ENCODE assay signal across 14 cellular contexts in genomic region chr22:44683881-44684280, GRCh38. TPM values are rescaled to one million over a fixed set of nuclear protein-coding genes. Genes with fewer than 3 reads are reported as not detected.
DNase-seq lines count a peak whose midpoint lies in the region; ATAC-seq, FAIRE-seq and TF ChIP-seq lines count a peak whose summit lies in the region.
"Had no signal": no experiment of that assay in that cellular context is flagged by ENCODE, and none has a peak within 500 bp of the region (broad histone marks: within the 10 kb centered on the region; RNA-seq: fewer than 3 reads in every experiment).

No MANE protein-coding gene starts in this region.

- TF ChIP-seq CTCF in HepG2 (CRISPR knock-in tag; IDR thresholded peaks at IDR 0.05), result no peak
- no peak for TF ChIP-seq CTCF in right lobe of liver (IDR thresholded peaks at IDR 0.05)
- no peak for TF ChIP-seq CTCF in Loucy (conservative IDR thresholded peaks at IDR 0.05; ENCODE audit: low read length)
- TF ChIP-seq CTCF in hepatocyte (IDR thresholded peaks at IDR 0.05; ENCODE audit: poor library complexity), result no peak
- no peak for TF ChIP-seq CTCF in vagina (IDR thresholded peaks at IDR 0.05)
- TF ChIP-seq CTCF in body of pancreas (IDR thresholded peaks at IDR 0.05), result no peak

- TF ChIP-seq POLR2A in HepG2 (IDR thresholded peaks at IDR 0.05; ENCODE audit: insufficient read depth in 1 of 2, low read depth in 2 of 2, low read length in 2 of 2) (no peak), right lobe of liver (IDR thresholded peaks at IDR 0.05) (no peak), vagina (IDR thresholded peaks at IDR 0.05) (no peak), body of pancreas (IDR thresholded peaks at IDR 0.05) (no peak)

- in situ Hi-C loops in HepG2 (cut with HindIII; ENCODE audit: extremely low pct_ligation_motif_present, low pct_unique_long_range_greater_than_20kb), result no loop called here

- H3K27me3 ChIP-seq in HepG2 (ENCODE audit: control insufficient read depth in 1 of 2, insufficient read depth in 2 of 2, low read length in 2 of 2) (no peaks in the 10 kb centered on the region; a peak in 1 of 5 replicates), right lobe of liver (no peaks in the 10 kb centered on the region), Loucy (ENCODE audit: insufficient read depth, low read length, poor library complexity, severe bottlenecking) (no peaks in the 10 kb centered on the region), hepatocyte (no peaks in the 10 kb centered on the region), vagina (no peaks in the 10 kb centered on the region), body of pancreas (no peaks in the 10 kb centered on the region)

- H3K4me2 ChIP-seq in HepG2 (ENCODE audit: low read depth, low read length), result no peak overlapping the region
- peak overlapping the region; percentile 64 for H3K4me2 ChIP-seq in Loucy (ENCODE audit: low read depth, low read length, poor library complexity, severe bottlenecking)
- no peak overlapping the region for H3K4me2 ChIP-seq in hepatocyte

- no peak overlapping the region for H3K4me3 ChIP-seq in HepG2 (replicated peaks in 1 of 3; ENCODE audit: insufficient read depth in 1 of 3, low read depth in 2 of 3, low read length in 3 of 3)
- no peak overlapping the region for H3K4me3 ChIP-seq in right lobe of liver
- no peak overlapping the region for H3K4me3 ChIP-seq in Loucy (ENCODE audit: low read length, poor library complexity, severe bottlenecking)
- no peak overlapping the region for H3K4me3 ChIP-seq in hepatocyte
- H3K4me3 ChIP-seq in vagina, result no peak overlapping the region
- H3K4me3 ChIP-seq in body of pancreas, result no peak overlapping the region
- H3K4me3 ChIP-seq: skin epidermis, thoracic aorta had no signal

- H3K36me3 ChIP-seq in HepG2 (replicated peaks in 1 of 2; ENCODE audit: control insufficient read depth in 1 of 2, insufficient read depth in 2 of 2, low read length in 2 of 2) (peaks cover 0 to 7% of the 10 kb centered on the region in 2 experiments; a peak in 2 of 5 replicates), right lobe of liver (no peaks in the 10 kb centered on the region), Loucy (ENCODE audit: insufficient read depth, low read length) (no peaks in the 10 kb centered on the region), hepatocyte (replicated peaks; ENCODE audit: insufficient read depth, low read depth) (no peaks in the 10 kb centered on the region), vagina (no peaks in the 10 kb centered on the region), body of pancreas (replicated peaks in 1 of 2; ENCODE audit: insufficient read depth in 1 of 2, low read depth in 2 of 2) (no peaks in the 10 kb centered on the region)
- H3K36me3 ChIP-seq: thoracic aorta had no signal

- H3K79me2 ChIP-seq in HepG2 (ENCODE audit: insufficient read depth, low read length), result peaks cover 45% of the 10 kb centered on the region
- peaks cover 26% of the 10 kb centered on the region; the same call in 1 of the 2 replicates for H3K79me2 ChIP-seq in Loucy (ENCODE audit: insufficient read depth, low read length)
- H3K79me2 ChIP-seq in hepatocyte, result peaks cover 65% of the 10 kb centered on the region

- intact Hi-C loops in HepG2 (cut with micrococcal nuclease; ENCODE audit: unreplicated experiment), result no loop called here
- intact Hi-C loops in right lobe of liver (cut with DNase I), result no loop called here
- intact Hi-C loops in vagina (cut with DNase I), result no loop called here
- intact Hi-C loops in body of pancreas (cut with DNase I), result no loop called here

- CTCF ChIA-PET in HepG2 (lab: Yijun Ruan, JAX; ENCODE audit: low intra/inter-chr PET ratio, low total read pairs), result interaction anchor here (0.7 to 1.5 kb wide), 4 partner anchors 14 to 57 kb away, joined by 3 to 10 read pairs (median 4); no protein-coding TSS in a partner anchor

- H3K27ac ChIP-seq in HepG2 (ENCODE audit: extremely low read length, insufficient read depth, low read length) (peak overlapping the region; percentile 19), right lobe of liver (no peak overlapping the region), hepatocyte (peak overlapping the region; percentile 79), vagina (peak overlapping the region; percentile 59), body of pancreas (no peak overlapping the region)
- H3K27ac ChIP-seq: thoracic aorta had no signal

- H3K9me2 ChIP-seq in Loucy (replicated peaks; ENCODE audit: low read depth, low read length), result no peaks in the 10 kb centered on the region
- H3K9me2 ChIP-seq in hepatocyte (replicated peaks; ENCODE audit: insufficient read depth), result no peaks in the 10 kb centered on the region

- H3K4me1 ChIP-seq in HepG2 (ENCODE audit: insufficient read depth, low read length), result peaks cover 72% of the 10 kb centered on the region
- H3K4me1 ChIP-seq in right lobe of liver, result peaks cover 0 to 2% (median 0%) of the 10 kb centered on the region in 4 donors
- H3K4me1 ChIP-seq in Loucy (ENCODE audit: insufficient read depth, low read length, poor library complexity, severe bottlenecking), result peaks cover 54% of the 10 kb centered on the region
- H3K4me1 ChIP-seq in hepatocyte (ENCODE audit: insufficient read depth), result peaks cover 31% of the 10 kb centered on the region
- peaks cover 19% of the 10 kb centered on the region for H3K4me1 ChIP-seq in vagina
- peaks cover 10% of the 10 kb centered on the region for H3K4me1 ChIP-seq in body of pancreas

- ATAC-seq in HepG2 (no peak), right lobe of liver (no peak), body of pancreas (no peak)

- POLR2A ChIA-PET in HepG2 (lab: Yijun Ruan, JAX), result no interaction called here

- H2AFZ ChIP-seq in HepG2 (ENCODE audit: low read length), result no peak overlapping the region
- no peak overlapping the region for H2AFZ ChIP-seq in Loucy (ENCODE audit: low read length)
- no peak overlapping the region for H2AFZ ChIP-seq in hepatocyte

- no peak for TF ChIP-seq RAD21 in HepG2 (CRISPR knock-in tag; IDR thresholded peaks at IDR 0.05)

- TF ChIP-seq EP300 in HepG2 (IDR thresholded peaks at IDR 0.05; ENCODE audit: low read depth in 2 of 2, low read length in 2 of 2) (no peak), HepG2 (CRISPR knock-in tag; IDR thresholded peaks at IDR 0.05; ENCODE audit: borderline replicate concordance) (no peak)

- H3K9ac ChIP-seq in HepG2 (ENCODE audit: insufficient read depth, low read depth, low read length), result no peak overlapping the region
- H3K9ac ChIP-seq in Loucy (ENCODE audit: low read depth, low read length, poor library complexity, severe bottlenecking), result peak overlapping the region; percentile 46

- BruUV-seq in HepG2 (replicated peaks; lab: Mats Ljungman, UMichigan), result no TSS peak

- peaks cover 3% of the 10 kb centered on the region for H4K20me1 ChIP-seq in HepG2 (ENCODE audit: insufficient read depth, low read length)
- no peaks in the 10 kb centered on the region for H4K20me1 ChIP-seq in Loucy (ENCODE audit: insufficient read depth, low read length, poor library complexity, severe bottlenecking)
- H4K20me1 ChIP-seq in hepatocyte (ENCODE audit: insufficient read depth, poor library complexity, severe bottlenecking), result peaks cover 10% of the 10 kb centered on the region

- DNase-seq in HepG2 (ENCODE audit: low spot score) (no peak), right lobe of liver (no peak), hepatocyte (ENCODE audit: low spot score) (no peak), vagina (ENCODE audit: extremely low spot score in 2 of 2) (no peak), NCI-H1436 treated with DMSO at 0.1 percent for 48 hours (lab: John Stamatoyannopoulos, UW) (no peak), body of pancreas (no peak)
- DNase-seq: HFFc6, NCI-H1436, PC-3, SW 1271 had no signal

- no peak for FAIRE-seq in HepG2 (lab: Jason Lieb, UNC)
- FAIRE-seq: G401.6 had no signal

- H3K9me3 ChIP-seq in HepG2 (ENCODE audit: low read length) (no peaks in the 10 kb centered on the region), right lobe of liver (no peaks in the 10 kb centered on the region), Loucy (ENCODE audit: insufficient read depth, low read depth, low read length) (no peaks in the 10 kb centered on the region), hepatocyte (ENCODE audit: low read depth) (no peaks in the 10 kb centered on the region), vagina (no peaks in the 10 kb centered on the region), body of pancreas (no peaks in the 10 kb centered on the region)
- H3K9me3 ChIP-seq: thoracic aorta had no signal

- 96% methylated on average over 3 of the region's 8 CpGs for WGBS in HepG2 (ENCODE audit: low lambda C conversion rate)
- 67% methylated on average over 3 of the region's 8 CpGs for WGBS in right lobe of liver (ENCODE audit: insufficient coverage, low coverage, low lambda C conversion rate, missing lambda C conversion rate)
- 96% methylated on average over 8 of the region's 8 CpGs for WGBS in hepatocyte (ENCODE audit: low lambda C conversion rate, missing lambda C conversion rate)
- 61 to 77% methylated on average over 6 to 8 of the region's 8 CpGs for WGBS in body of pancreas, 2 donors

- no peaks in the 10 kb centered on the region for H3F3A ChIP-seq in Loucy (ENCODE audit: low read depth)

RNA-seq across cellular contexts. Expression of gene PRR5, which starts 18.1 kb away (rescaled TPM):
- total RNA-seq in HepG2 (2016; rRNA removed; fragmentation: Illumina TruSeq; extraction: Trizol) (19.4 and 27.5 TPM in 2 replicates), right lobe of liver (10 to 100 TPM; 14.1 to 25.3 (median 20.2) TPM), hepatocyte (44.2 and 65.1 TPM in 2 replicates), vagina (36.8 TPM), body of pancreas (10 to 100 TPM; 12.5 to 20.4 TPM)
- 11.8 and 14.1 TPM in 2 replicates for total RNA-seq in HepG2 (2016; cell fraction: cytosol; rRNA removed; fragmentation: Illumina TruSeq; extraction: Trizol; ENCODE audit: low read depth)
- 18.0 and 27.8 TPM in 2 replicates for total RNA-seq in HepG2 (2016; cell fraction: insoluble cytoplasmic fraction; rRNA removed; fragmentation: Illumina TruSeq; extraction: Trizol)
- 20.5 and 24.3 TPM in 2 replicates for total RNA-seq in HepG2 (2016; cell fraction: membrane; rRNA removed; fragmentation: Illumina TruSeq; extraction: Trizol)
- 29.0 and 30.8 TPM in 2 replicates for total RNA-seq in HepG2 (2016; cell fraction: nucleus; rRNA removed; fragmentation: Illumina TruSeq; extraction: Trizol)
- polyA plus RNA-seq in HepG2 (2011; rRNA removed) (11.6 and 14.2 TPM in 2 replicates), hepatocyte (84.9 and 91.2 TPM in 2 replicates)
- polyA plus RNA-seq in HepG2 (2011; cell fraction: cytosol; rRNA removed), result 10.6 and 15.7 TPM in 2 replicates
- polyA plus RNA-seq in HepG2 (2011; cell fraction: nucleus; rRNA removed), result 37.8 and 39.5 TPM in 2 replicates
- 9.0 and 15.0 TPM in 2 replicates for polyA plus RNA-seq in HepG2 (2012)
- polyA plus RNA-seq in HepG2 (2016; cell fraction: cytosol; fragmentation: Illumina TruSeq; extraction: Trizol; ENCODE audit: low read depth), result 15.7 and 19.9 TPM in 2 replicates
- 27.0 and 28.3 TPM in 2 replicates for polyA plus RNA-seq in HepG2 (2016; cell fraction: insoluble cytoplasmic fraction; fragmentation: Illumina TruSeq; extraction: Trizol; ENCODE audit: low read depth)
- 23.3 and 25.4 TPM in 2 replicates for polyA plus RNA-seq in HepG2 (2016; cell fraction: membrane; fragmentation: Illumina TruSeq; extraction: Trizol; ENCODE audit: low read depth)
- polyA plus RNA-seq in HepG2 (2016; cell fraction: nucleus; fragmentation: Illumina TruSeq; extraction: Trizol; ENCODE audit: insufficient read depth, low read depth), result 52.2 and 53.0 TPM in 2 replicates
- polyA minus RNA-seq in HepG2 (2011; rRNA and poly(A)+ RNA removed; ENCODE audit: low replicate concordance), result 23.9 and 28.6 TPM in 2 replicates
- 6.8 and 9.5 TPM in 2 replicates for polyA minus RNA-seq in HepG2 (2011; cell fraction: cytosol; rRNA and poly(A)+ RNA removed)
- polyA minus RNA-seq in HepG2 (2011; cell fraction: nucleus; rRNA and poly(A)+ RNA removed), result 24.1 and 24.2 TPM in 2 replicates

Comparison
In these comparisons a context has a peak if more than half of its experiments do, and no peak if none do; other contexts are left out.
1. H3K27ac ChIP-seq: peak in HepG2 (single experiment), hepatocyte (single experiment) and vagina (single experiment); none in right lobe of liver (0 of 3) and body of pancreas (0 of 4).